In the genomic region with DNA sequence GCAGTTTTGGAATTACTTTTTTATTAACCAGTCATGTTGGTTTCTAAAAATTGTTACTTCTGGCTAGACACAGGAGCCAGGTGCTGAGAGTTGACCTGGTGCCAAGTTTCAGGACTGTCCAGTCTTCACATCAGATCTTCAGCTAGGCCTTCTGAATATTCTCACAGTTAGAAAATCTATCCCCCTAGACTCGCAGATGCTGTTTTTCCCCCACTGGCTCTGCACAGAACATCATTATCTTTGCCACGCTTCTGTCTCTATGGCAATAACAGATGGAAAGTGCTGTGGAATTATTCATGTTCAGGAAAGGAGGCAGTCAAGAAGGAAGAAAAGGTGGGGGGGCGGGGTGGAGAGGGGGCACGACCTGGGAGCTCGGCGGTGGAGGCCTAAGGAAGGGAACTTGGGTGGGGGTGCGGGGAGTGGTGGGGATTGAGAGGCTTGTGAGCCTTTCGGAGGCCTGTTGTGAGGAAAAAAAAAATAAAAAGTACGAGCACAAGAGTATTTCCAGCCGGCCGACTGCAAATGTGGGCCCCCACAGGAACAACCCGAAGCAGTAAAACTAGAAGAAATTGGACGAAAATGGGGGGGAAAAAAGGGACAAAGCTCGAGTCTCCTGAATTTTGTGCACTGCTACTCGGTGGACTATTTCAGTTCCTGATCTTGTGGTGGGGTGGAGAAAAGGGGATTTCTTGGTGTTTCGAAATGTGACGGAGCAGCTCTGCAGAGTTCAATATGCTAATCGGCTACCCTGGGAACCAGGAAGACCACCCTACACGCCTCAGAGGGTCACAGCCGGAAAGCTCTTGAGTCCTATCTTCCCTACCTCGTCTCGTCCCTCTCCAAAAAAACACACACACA, we compare ENCODE assay signal across 8 cellular contexts. TPM values are rescaled to one million over a fixed set of nuclear protein-coding genes. Genes with fewer than 3 reads are reported as not detected.
DNase-seq lines count a peak whose midpoint lies in the region; ATAC-seq lines count a peak whose summit lies in the region.

No MANE protein-coding gene starts in this region.

- DNase-seq in C1 segment of cervical spinal cord (lab: John Stamatoyannopoulos, UW) (peak in 11 of 14 donors; percentile 12 to 74 (median 48)), NCI-H748 treated with DMSO at 0.1 percent for 48 hours (lab: John Stamatoyannopoulos, UW) (peak; percentile 15), astrocyte of the hippocampus (ENCODE audit: low read depth, low spot score) (peak; percentile 69), NCI-H1930 (lab: John Stamatoyannopoulos, UW) (no peak)

- peak overlapping the region; percentile 98 for H3K4me2 ChIP-seq in skeletal muscle satellite cell (ENCODE audit: low read length)

- H3K4me1 ChIP-seq in iPS-20b (ENCODE audit: insufficient read depth, low read length): peaks cover 43% of the 10 kb centered on the region; the same call in 1 of the 2 replicates
- peaks cover 24% of the 10 kb centered on the region for H3K4me1 ChIP-seq in skeletal muscle satellite cell (ENCODE audit: control insufficient read depth, insufficient read depth, low read length)

- no peaks in the 10 kb centered on the region for H3K9me3 ChIP-seq in iPS-20b (ENCODE audit: insufficient read depth, low read depth, low read length)
- H3K9me3 ChIP-seq in skeletal muscle satellite cell (replicated peaks; ENCODE audit: low read length): no peaks in the 10 kb centered on the region

- H3K36me3 ChIP-seq in iPS-20b (ENCODE audit: insufficient read depth, low read depth, low read length) (peaks cover 15% of the 10 kb centered on the region), skeletal muscle satellite cell (ENCODE audit: insufficient read depth, low read length) (peaks cover 14% of the 10 kb centered on the region)

- H3K9ac ChIP-seq in iPS-20b (ENCODE audit: low read depth, low read length) (peak overlapping the region; percentile 90), skeletal muscle satellite cell (ENCODE audit: low read depth, low read length) (peak overlapping the region; percentile 92)

- H3K27ac ChIP-seq in iPS-20b (ENCODE audit: low read length): peak overlapping the region; percentile 69

- peak; percentile 28 for ATAC-seq in GM18907 (IDR thresholded peaks at IDR 0.05; ENCODE audit: unreplicated experiment)
- ATAC-seq in HG03139 (IDR thresholded peaks at IDR 0.05; ENCODE audit: unreplicated experiment): peak; percentile 10

- H3K27me3 ChIP-seq in iPS-20b (ENCODE audit: insufficient read depth, low read length): no peaks in the 10 kb centered on the region
- H3K27me3 ChIP-seq in skeletal muscle satellite cell (ENCODE audit: control insufficient read depth, insufficient read depth, low read length): no peaks in the 10 kb centered on the region

- H3K4me3 ChIP-seq in iPS-20b (ENCODE audit: low read length) (peak overlapping the region; percentile 86), skeletal muscle satellite cell (ENCODE audit: low read length) (peak overlapping the region; percentile 72)

RNA-seq across cellular contexts. Expression of a gene that starts 1.5 kb away (rescaled TPM):
- total RNA-seq in skeletal muscle satellite cell (2012; rRNA removed): 27.1 and 28.4 TPM in 2 replicates

Comparison
In these comparisons a context has a peak if more than half of its experiments do, and no peak if none do; other contexts are left out.
1. DNase-seq: peak in C1 segment of cervical spinal cord (11 of 14), NCI-H748 treated with DMSO at 0.1 percent for 48 hours (single experiment) and astrocyte of the hippocampus (single experiment); none in NCI-H1930 (0 of 2).